Comparison of ENCODE assay signal across 22 cellular contexts in genomic region chr12:55762646-55763045, GRCh38.
"Had no signal": no experiment of that assay in that cellular context is flagged by ENCODE, and none has a peak within 500 bp of the region (broad histone marks: within the 10 kb centered on the region; RNA-seq: fewer than 3 reads in every experiment).

No MANE protein-coding gene starts in this region.

- H3K27me3 ChIP-seq: brain microvascular endothelial cell, MG63 had no signal

- H3K27ac ChIP-seq: brain microvascular endothelial cell, KMS-11, SK-N-MC had no signal

- DNase-seq: activated CD4-positive, alpha-beta memory T cell treated with anti-CD3 and anti-CD28 coated beads for 36 hours; activated CD4-positive, alpha-beta T cell treated with anti-CD3 and anti-CD28 coated beads, Interleukin-2, amount 10 ng/mL, durations not matched to agents 7 days and 5 days; activated CD4-positive, CD25-positive, alpha-beta regulatory T cell; activated CD8-positive, alpha-beta memory T cell treated with anti-CD3 and anti-CD28 coated beads for 24 hours; activated gamma-delta T cell treated with Interleukin-2 at 50 U/mL for 16 hours; activated naive CD4-positive, alpha-beta T cell treated with anti-CD3 and anti-CD28 coated beads, Interleukin-2, amount 10 ng/mL, durations not matched to agents 7 days and 5 days; activated naive CD8-positive, alpha-beta T cell treated with anti-CD3 and anti-CD28 coated beads for 36 hours; activated T-cell treated with anti-CD3 and anti-CD28 coated beads, Interleukin-2, amount 50 U/mL, for 4 hours; brain microvascular endothelial cell; cortex of kidney; MG63; NCI-H1105; NCI-H1436; NCI-H187 treated with DMSO at 0.1 percent for 48 hours; NCI-H2171 treated with DMSO at 0.1 percent for 48 hours; NCI-H510A treated with DMSO at 0.1 percent for 48 hours; T-cell; T-helper 2 cell; T1000 had no signal

- H3K9me3 ChIP-seq: MG63 had no signal

- H3K4me3 ChIP-seq: MG63, SK-N-MC had no signal

- ATAC-seq: activated T-cell treated with anti-CD3 and anti-CD28 coated beads, Interleukin-2, amount 50 U/mL, for 4 hours; Right ventricle myocardium inferior; T-cell had no signal
